In the genomic region with DNA sequence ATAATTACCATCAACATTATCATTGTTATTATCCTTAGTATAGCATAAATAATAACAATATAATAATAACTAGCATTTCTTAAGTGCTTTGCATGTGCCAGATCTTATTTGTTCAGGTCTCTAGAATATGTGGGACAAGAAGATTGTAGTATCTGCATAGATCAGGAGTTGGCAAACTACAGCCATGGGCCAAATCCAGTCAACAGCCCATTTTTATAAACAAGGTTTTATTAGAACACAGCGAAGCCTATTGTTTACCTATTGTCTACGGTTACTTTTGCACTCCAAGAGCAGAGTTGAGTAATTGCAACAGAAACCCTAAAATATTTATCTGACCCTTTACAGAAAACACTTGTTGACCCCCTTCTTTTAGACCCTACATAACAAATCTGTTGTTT, we compare ENCODE assay signal across 26 cellular contexts.
DNase-seq lines count a peak whose midpoint lies in the region; ATAC-seq, FAIRE-seq and TF ChIP-seq lines count a peak whose summit lies in the region.
"Had no signal": no experiment of that assay in that cellular context is flagged by ENCODE, and none has a peak within 500 bp of the region (broad histone marks: within the 10 kb centered on the region; RNA-seq: fewer than 3 reads in every experiment).

No MANE protein-coding gene starts in this region.

- FAIRE-seq in K562 (lab: Jason Lieb, UNC) (no peak), keratinocyte (lab: Jason Lieb, UNC) (no peak)

- BruUV-seq in K562 (replicated peaks; lab: Mats Ljungman, UMichigan): no TSS peak

- H3K9ac ChIP-seq in K562 (ENCODE audit: insufficient read depth in 1 of 2, low read depth in 2 of 2, low read length in 2 of 2): no peak overlapping the region
- H3K9ac ChIP-seq in keratinocyte (ENCODE audit: control insufficient read depth, extremely low read depth, insufficient read depth, low read length): peak overlapping the region; percentile 64
- H3K9ac ChIP-seq: BLaER1 treated with 17β-estradiol and CSF1 and Interleukin-3, amounts not matched to agents 10 nM and 100 nM had no signal

- POLR2A ChIA-PET in K562 (lab: Yijun Ruan, JAX): no interaction called here

- H3K27me3 ChIP-seq in K562 (ENCODE audit: control insufficient read depth in 2 of 2, insufficient read depth in 2 of 2, low read length in 2 of 2) (no peaks in the 10 kb centered on the region), keratinocyte (ENCODE audit: control insufficient read depth, extremely low read depth, insufficient read depth, low read length) (no peaks in the 10 kb centered on the region), ovary (no peaks in the 10 kb centered on the region)
- H3K27me3 ChIP-seq: BLaER1 treated with 17β-estradiol and CSF1 and Interleukin-3, amounts not matched to agents 10 nM and 100 nM; gastroesophageal sphincter; transverse colon had no signal

- H4K20me1 ChIP-seq in K562 (replicated peaks; ENCODE audit: control insufficient read depth, insufficient read depth, low read length) (no peaks in the 10 kb centered on the region), keratinocyte (ENCODE audit: control insufficient read depth, extremely low read depth, insufficient read depth, low read length) (no peaks in the 10 kb centered on the region)
- H4K20me1 ChIP-seq: BLaER1 treated with 17β-estradiol and CSF1 and Interleukin-3, amounts not matched to agents 10 nM and 100 nM had no signal

- no peak for TF ChIP-seq CTCF in HFFc6 (IDR thresholded peaks at IDR 0.05)
- TF ChIP-seq CTCF in K562 (IDR thresholded peaks at IDR 0.05 in 2 of 3, conservative IDR thresholded peaks at IDR 0.05 in 1 of 3; ENCODE audit: insufficient read depth in 2 of 3, low read depth in 1 of 3, low read length in 3 of 3): no peak
- no peak for TF ChIP-seq CTCF in keratinocyte (optimal IDR thresholded peaks at IDR 0.05 in 1 of 3, IDR thresholded peaks at IDR 0.05 in 1 of 3, conservative IDR thresholded peaks at IDR 0.05 in 1 of 3; ENCODE audit: extremely low read depth in 1 of 3, insufficient read depth in 2 of 3, low read length in 3 of 3)
- TF ChIP-seq CTCF in ovary (IDR thresholded peaks at IDR 0.05): no peak

- H3K9me3 ChIP-seq in K562 (replicated peaks; ENCODE audit: control insufficient read depth, insufficient read depth, low read depth, low read length) (no peaks in the 10 kb centered on the region), keratinocyte (ENCODE audit: control insufficient read depth, low read depth, low read length) (no peaks in the 10 kb centered on the region), ovary (no peaks in the 10 kb centered on the region)
- H3K9me3 ChIP-seq: gastroesophageal sphincter, mucosa of descending colon, transverse colon had no signal

- no peak for ATAC-seq in K562
- ATAC-seq in activated T-cell treated with anti-CD3 and anti-CD28 coated beads, Interleukin-2, amount 50 U/mL, for 4 hours: no peak
- ATAC-seq: Right ventricle myocardium inferior, sciatic nerve had no signal

- TF ChIP-seq POLR2A in K562 (conservative IDR thresholded peaks at IDR 0.05) (no peak), ovary (IDR thresholded peaks at IDR 0.05) (no peak)

- 15% methylated on average over 2 of the region's 2 CpGs for WGBS in K562 (ENCODE audit: insufficient coverage, low coverage, missing lambda C conversion rate)
- 64 to 78% (median 78%) methylated on average over 2 of the region's 2 CpGs for WGBS in ovary, 3 donors

- in situ Hi-C loops in K562 (cut with MboI): no loop called here

- H3K36me3 ChIP-seq in K562 (ENCODE audit: control insufficient read depth, insufficient read depth, low read length) (no peaks in the 10 kb centered on the region), keratinocyte (ENCODE audit: control insufficient read depth in 2 of 2, extremely low read depth in 1 of 2, insufficient read depth in 2 of 2, low read length in 2 of 2) (no peaks in the 10 kb centered on the region), ovary (no peaks in the 10 kb centered on the region)
- H3K36me3 ChIP-seq: BLaER1 treated with 17β-estradiol and CSF1 and Interleukin-3, amounts not matched to agents 10 nM and 100 nM; gastroesophageal sphincter; transverse colon had no signal

- H3K27me3 Mint-ChIP-seq in HFFc6 (ENCODE audit: insufficient read depth): peaks cover 5% of the 10 kb centered on the region
- no peaks in the 10 kb centered on the region for H3K27me3 Mint-ChIP-seq in activated T-cell treated with anti-CD3 and anti-CD28 coated beads, Interleukin-2, amount 50 U/mL, for 4 hours (ENCODE audit: low read depth)
- H3K27me3 Mint-ChIP-seq: IgD-negative memory B cell had no signal

- dilution Hi-C loops in keratinocyte (cut with MboI; ENCODE audit: extremely low pct_ligation_motif_present, low sequenced_read_pairs): no loop called here

- CTCF ChIA-PET in K562 (lab: Yijun Ruan, JAX; ENCODE audit: low intra/inter-chr PET ratio): no interaction called here

- H3K27ac ChIP-seq in K562 (ENCODE audit: extremely low read depth, low read depth, low read length) (peak overlapping the region; percentile 41; the same call in 1 of the 3 replicates), keratinocyte (ENCODE audit: control insufficient read depth, insufficient read depth, low read length) (peak overlapping the region; percentile 94), ovary (no peak overlapping the region), substantia nigra (ENCODE audit: low read depth, low read length, poor library complexity, severe bottlenecking) (no peak overlapping the region)
- H3K27ac ChIP-seq: gastroesophageal sphincter, transverse colon had no signal

- no peak for TF ChIP-seq RAD21 in K562 (CRISPR knock-in tag; conservative IDR thresholded peaks at IDR 0.05 in 1 of 2, IDR thresholded peaks at IDR 0.05 in 1 of 2)

- H3K9me1 ChIP-seq in K562 (ENCODE audit: control insufficient read depth, insufficient read depth, low read length) (no peaks in the 10 kb centered on the region), keratinocyte (ENCODE audit: control insufficient read depth, extremely low read depth, insufficient read depth, low read length) (no peaks in the 10 kb centered on the region)

- peak; percentile 11 for DNase-seq in A172 (ENCODE audit: low spot score)
- peak; percentile 10 for DNase-seq in HFFc6
- DNase-seq in K562 (ENCODE audit: extremely low read depth in 1 of 4, low spot score in 3 of 4): no peak
- DNase-seq in keratinocyte (ENCODE audit: low read depth, low spot score): no peak
- no peak for DNase-seq in ovary
- DNase-seq in activated T-cell treated with anti-CD3 and anti-CD28 coated beads, Interleukin-2, amount 50 U/mL, for 4 hours: no peak
- no peak for DNase-seq in epidermal melanocyte (ENCODE audit: insufficient read length, low spot score)
- no peak for DNase-seq in substantia nigra (lab: John Stamatoyannopoulos, UW)
- DNase-seq: activated CD4-positive, alpha-beta T cell treated with anti-CD3 and anti-CD28 coated beads, Interleukin-2, amount 50 U/mL, for 4 hours; activated CD8-positive, alpha-beta memory T cell treated with anti-CD3 and anti-CD28 coated beads, Interleukin-2, amount 50 U/mL, for 4 hours; activated naive CD8-positive, alpha-beta T cell treated with anti-CD3 and anti-CD28 coated beads, Interleukin-2, amount 10 ng/mL, durations not matched to agents 7 days and 5 days; cerebellar nuclear complex; MM.1S; mucosa of descending colon; NCI-H1417; NCI-H2081; nephron progenitor cell; posterior cingulate gyrus; T-helper 9 cell; transverse colon had no signal

- H3K4me2 ChIP-seq in K562 (ENCODE audit: insufficient read depth, low read length) (no peak overlapping the region), keratinocyte (ENCODE audit: control insufficient read depth, extremely low read depth, insufficient read depth, low read depth, low read length) (peak overlapping the region; percentile 61)

- H3K9me3 Mint-ChIP-seq in HFFc6: no peaks in the 10 kb centered on the region
- peaks cover 6% of the 10 kb centered on the region for H3K9me3 Mint-ChIP-seq in activated T-cell treated with anti-CD3 and anti-CD28 coated beads, Interleukin-2, amount 50 U/mL, for 4 hours

- H3K36me3 Mint-ChIP-seq in HFFc6 (ENCODE audit: low read depth): no peaks in the 10 kb centered on the region
- H3K36me3 Mint-ChIP-seq in activated T-cell treated with anti-CD3 and anti-CD28 coated beads, Interleukin-2, amount 50 U/mL, for 4 hours (ENCODE audit: insufficient read depth): no peaks in the 10 kb centered on the region
- H3K36me3 Mint-ChIP-seq: activated naive CD8-positive, alpha-beta T cell treated with anti-CD3 and anti-CD28 coated beads, Interleukin-2, amount 10 ng/mL, durations not matched to agents 7 days and 5 days had no signal

- TF ChIP-seq EP300 in K562 (IDR thresholded peaks at IDR 0.05; ENCODE audit: low read length): no peak
- TF ChIP-seq EP300 in ovary (IDR thresholded peaks at IDR 0.05): no peak

- H3K79me2 ChIP-seq in K562 (ENCODE audit: control insufficient read depth, insufficient read depth, low read length): no peaks in the 10 kb centered on the region
- no peaks in the 10 kb centered on the region for H3K79me2 ChIP-seq in keratinocyte (ENCODE audit: control insufficient read depth, insufficient read depth, low read length)

- H3K4me3 Mint-ChIP-seq in HFFc6: peak overlapping the region; percentile 34; the same call in 1 of the 2 replicates
- no peak overlapping the region for H3K4me3 Mint-ChIP-seq in activated T-cell treated with anti-CD3 and anti-CD28 coated beads, Interleukin-2, amount 50 U/mL, for 4 hours
- H3K4me3 Mint-ChIP-seq: activated naive CD8-positive, alpha-beta T cell treated with anti-CD3 and anti-CD28 coated beads, Interleukin-2, amount 10 ng/mL, durations not matched to agents 7 days and 5 days; IgD-negative memory B cell; nephron progenitor cell; stimulated activated naive CD8-positive, alpha-beta T cell treated with anti-CD3 and anti-CD28 coated beads, Interleukin-15, Interleukin-2, amounts not matched to agents 100 ng/mL and 50 ng/mL, for 24 hours had no signal

- intact Hi-C loops in K562 (cut with micrococcal nuclease) (no loop called here), ovary (cut with DNase I) (no loop called here)

- peak overlapping the region; percentile 99 for H3K27ac Mint-ChIP-seq in HFFc6
- H3K27ac Mint-ChIP-seq: activated naive CD8-positive, alpha-beta T cell treated with anti-CD3 and anti-CD28 coated beads, Interleukin-2, amount 10 ng/mL, durations not matched to agents 7 days and 5 days; nephron progenitor cell had no signal

- H3K4me1 ChIP-seq in K562 (replicated peaks in 1 of 2; ENCODE audit: control insufficient read depth in 2 of 2, insufficient read depth in 2 of 2, low read length in 2 of 2) (peaks cover 0 to 15% of the 10 kb centered on the region in 2 experiments; a peak in 3 of 5 replicates), keratinocyte (ENCODE audit: control insufficient read depth, extremely low read depth, insufficient read depth, low read length) (peaks cover 23% of the 10 kb centered on the region), ovary (ENCODE audit: insufficient read depth) (no peaks in the 10 kb centered on the region)
- H3K4me1 ChIP-seq: gastroesophageal sphincter, transverse colon had no signal

- H3K4me3 ChIP-seq in K562 (no peak overlapping the region), keratinocyte (ENCODE audit: control insufficient read depth in 2 of 3, extremely low read depth in 1 of 3, insufficient read depth in 2 of 3, low read depth in 1 of 3, low read length in 3 of 3) (no peak overlapping the region), ovary (no peak overlapping the region)
- H3K4me3 ChIP-seq: BLaER1 treated with 17β-estradiol and CSF1 and Interleukin-3, amounts not matched to agents 10 nM and 100 nM; gastroesophageal sphincter; mucosa of descending colon; transverse colon had no signal

- H3K4me1 Mint-ChIP-seq in HFFc6 (ENCODE audit: low read depth): peaks cover 53% of the 10 kb centered on the region
- peaks cover 35% of the 10 kb centered on the region for H3K4me1 Mint-ChIP-seq in activated T-cell treated with anti-CD3 and anti-CD28 coated beads, Interleukin-2, amount 50 U/mL, for 4 hours (ENCODE audit: low read depth)

- H2AFZ ChIP-seq in K562 (ENCODE audit: low read depth, low read length): no peak overlapping the region
- no peak overlapping the region for H2AFZ ChIP-seq in keratinocyte (ENCODE audit: control insufficient read depth, low read length)

Comparison
In these comparisons a context has a peak if more than half of its experiments do, and no peak if none do; other contexts are left out.
1. DNase-seq: peak in A172 (single experiment) and HFFc6 (single experiment); none in K562 (0 of 4), keratinocyte (single experiment), ovary (0 of 5), activated T-cell treated with anti-CD3 and anti-CD28 coated beads, Interleukin-2, amount 50 U/mL, for 4 hours (single experiment), epidermal melanocyte (single experiment) and substantia nigra (0 of 49).
2. H3K27ac ChIP-seq: peak in K562 (single experiment) and keratinocyte (single experiment); none in ovary (0 of 2) and substantia nigra (single experiment).